In the genomic region with DNA sequence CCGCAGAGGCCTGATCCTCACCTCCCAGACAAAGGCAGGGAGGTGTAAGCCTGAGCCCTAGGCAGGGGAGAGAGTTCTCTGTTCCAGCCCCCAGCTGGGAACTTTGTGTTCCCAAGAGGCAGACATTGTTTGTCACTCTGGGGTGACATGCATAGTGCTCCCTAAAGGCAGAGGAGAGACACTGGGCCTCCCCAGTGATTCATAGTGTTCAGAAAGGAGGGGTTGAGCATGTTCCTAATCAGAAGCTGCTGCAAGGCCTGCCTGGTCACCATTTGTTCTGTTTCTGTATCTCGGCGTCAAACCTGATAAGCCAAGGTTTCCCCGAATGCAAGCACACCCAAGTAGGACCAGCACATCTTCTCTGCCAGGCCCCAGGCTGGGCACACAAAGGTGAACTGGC, we compare ENCODE assay signal across 17 cellular contexts. TPM values are rescaled to one million over a fixed set of nuclear protein-coding genes. Genes with fewer than 3 reads are reported as not detected.
A peak's percentile ranks its signal among the peaks of the same experiment; 100 is the strongest.
DNase-seq lines count a peak whose midpoint lies in the region; ATAC-seq, FAIRE-seq and TF ChIP-seq lines count a peak whose summit lies in the region.
"Had no signal": no experiment of that assay in that cellular context is flagged by ENCODE, and none has a peak within 500 bp of the region (broad histone marks: within the 10 kb centered on the region; RNA-seq: fewer than 3 reads in every experiment).

No MANE protein-coding gene starts in this region.

- no TSS peak for BruUV-seq in GM12878 (replicated peaks; lab: Mats Ljungman, UMichigan)

- no peak overlapping the region for H3K4me2 ChIP-seq in GM12878 (ENCODE audit: control insufficient read depth, insufficient read depth)
- no peak overlapping the region for H3K4me2 ChIP-seq in osteoblast (ENCODE audit: insufficient read depth, low read length)

- DNase-seq in activated CD4-positive, alpha-beta T cell treated with anti-CD3 and anti-CD28 coated beads for 36 hours: no peak
- no peak for DNase-seq in activated CD4-positive, alpha-beta T cell treated with anti-CD3 and anti-CD28 coated beads for 48 hours
- DNase-seq in HL-60 (ENCODE audit: low read depth in 1 of 2, low spot score in 1 of 2) (no peak), GM12878 (ENCODE audit: low read depth, low spot score) (no peak), osteoblast (ENCODE audit: insufficient read length, low spot score, missing footprints) (peak; percentile 85), iPS-NIHi7 (ENCODE audit: extremely low spot score) (no peak), tibial artery (no peak), NCI-H446 (lab: John Stamatoyannopoulos, UW) (no peak)
- DNase-seq: mammary epithelial cell, NCI-H2081, NCI-H69, SW 1271, testis, WERI-Rb-1 had no signal

- peaks cover 17% of the 10 kb centered on the region for H3K4me1 Mint-ChIP-seq in activated CD4-positive, alpha-beta T cell treated with anti-CD3 and anti-CD28 coated beads for 36 hours

- TF ChIP-seq RAD21 in GM12878 (IDR thresholded peaks at IDR 0.05; ENCODE audit: insufficient read depth, low read depth, low read length): no peak

- intact Hi-C loops in activated CD4-positive, alpha-beta T cell treated with anti-CD3 and anti-CD28 coated beads for 36 hours (cut with DNase I, micrococcal nuclease): no loop called here
- intact Hi-C loops in GM12878 (cut with micrococcal nuclease; ENCODE audit: unreplicated experiment): no loop called here
- intact Hi-C loops in tibial artery (cut with DNase I; ENCODE audit: low total_unique reads): no loop called here

- H2AFZ ChIP-seq in GM12878 (ENCODE audit: control insufficient read depth, low read depth, low read length) (no peak overlapping the region), osteoblast (ENCODE audit: low read length) (no peak overlapping the region)

- H3K9ac ChIP-seq in GM12878 (ENCODE audit: control insufficient read depth, insufficient read depth, low read length): no peak overlapping the region

- POLR2A ChIA-PET in activated CD4-positive, alpha-beta T cell treated with anti-CD3 and anti-CD28 coated beads for 36 hours (lab: Charles Lee): no interaction called here
- POLR2A ChIA-PET in GM12878 (lab: Charles Lee): interaction anchor here (1.1 kb wide), 1 partner anchor 9 kb away, joined by 4 read pairs; no protein-coding TSS in a partner anchor

- TF ChIP-seq CTCF in HL-60 (IDR thresholded peaks at IDR 0.05; ENCODE audit: insufficient read depth, low read length) (no peak), GM12878 (IDR thresholded peaks at IDR 0.05 in 2 of 3, conservative IDR thresholded peaks at IDR 0.05 in 1 of 3; ENCODE audit: control insufficient read depth in 2 of 3, extremely low read depth in 1 of 3, insufficient read depth in 1 of 3, low read depth in 3 of 3, low read length in 3 of 3) (no peak), osteoblast (IDR thresholded peaks at IDR 0.05; ENCODE audit: extremely low read depth, low read depth, low read length) (no peak), tibial artery (IDR thresholded peaks at IDR 0.05) (no peak)

- CTCF ChIA-PET in activated CD4-positive, alpha-beta T cell treated with anti-CD3 and anti-CD28 coated beads for 36 hours (lab: Charles Lee): interaction anchor here (0.6 to 1.1 kb wide), 2 partner anchors 90 to 1157 kb away, joined by 3 to 5 read pairs; no protein-coding TSS in a partner anchor
- CTCF ChIA-PET in GM12878 (lab: Yijun Ruan, JAX): interaction anchor here (0.7 to 1.4 kb wide), 3 partner anchors 23 to 131 kb away, joined by 3 to 5 read pairs (median 3); no protein-coding TSS in a partner anchor

- H3K27me3 ChIP-seq in HL-60 (ENCODE audit: insufficient read depth, poor library complexity, severe bottlenecking) (no peaks in the 10 kb centered on the region), GM12878 (replicated peaks in 1 of 2; ENCODE audit: control insufficient read depth in 2 of 2, insufficient read depth in 2 of 2, low read length in 1 of 2) (no peaks in the 10 kb centered on the region; a peak in 2 of 4 replicates), osteoblast (ENCODE audit: insufficient read depth, low read length) (no peaks in the 10 kb centered on the region), tibial artery (no peaks in the 10 kb centered on the region)
- H3K27me3 ChIP-seq: testis had no signal

- RAD21 ChIA-PET in GM12878 (lab: Charles Lee; ENCODE audit: unreplicated experiment): interaction anchor here (0.6 kb wide), 1 partner anchor 25 kb away, joined by 3 read pairs; no protein-coding TSS in a partner anchor

- no peak for FAIRE-seq in GM12878 (lab: Jason Lieb, UNC)
- FAIRE-seq: frontal cortex had no signal

- in situ Hi-C loops in GM12878 (cut with MboI): no loop called here

- H3K27me3 Mint-ChIP-seq in activated CD4-positive, alpha-beta T cell treated with anti-CD3 and anti-CD28 coated beads for 36 hours: no peaks in the 10 kb centered on the region
- H3K27me3 Mint-ChIP-seq: CD4-positive, CD25-positive, alpha-beta regulatory T cell had no signal

- no peaks in the 10 kb centered on the region for H3K36me3 Mint-ChIP-seq in activated CD4-positive, alpha-beta T cell treated with anti-CD3 and anti-CD28 coated beads for 36 hours (ENCODE audit: low read depth)
- H3K36me3 Mint-ChIP-seq: CD4-positive, CD25-positive, alpha-beta regulatory T cell had no signal

- H3K4me1 ChIP-seq in GM12878 (ENCODE audit: control insufficient read depth, insufficient read depth, low read length) (peaks cover 6% of the 10 kb centered on the region), osteoblast (ENCODE audit: insufficient read depth, low read length) (no peaks in the 10 kb centered on the region), tibial artery (peaks cover 0 to 19% (median 17%) of the 10 kb centered on the region in 4 donors)

- SMC1A ChIA-PET in GM12878 (lab: Charles Lee; ENCODE audit: uncharacterized antibody, unreplicated experiment): interaction anchor here (1.4 to 1.5 kb wide), 2 partner anchors 53 to 82 kb away, joined by 3 read pairs; no protein-coding TSS in a partner anchor

- H3K4me3 ChIP-seq in HL-60 (replicated peaks; ENCODE audit: insufficient read depth, low read length) (no peak overlapping the region), GM12878 (no peak overlapping the region), osteoblast (ENCODE audit: insufficient read depth, low read length) (no peak overlapping the region), tibial artery (no peak overlapping the region)
- H3K4me3 ChIP-seq: testis had no signal

- H4K20me1 ChIP-seq in GM12878 (ENCODE audit: control insufficient read depth, insufficient read depth) (no peaks in the 10 kb centered on the region), osteoblast (ENCODE audit: insufficient read depth, low read length) (no peaks in the 10 kb centered on the region)

- no peak for TF ChIP-seq EP300 in GM12878 (IDR thresholded peaks at IDR 0.05; ENCODE audit: borderline replicate concordance in 1 of 2, control insufficient read depth in 1 of 2, low read depth in 2 of 2, low read length in 2 of 2)

- H3K9me3 ChIP-seq in GM12878 (replicated peaks; ENCODE audit: control insufficient read depth, insufficient read depth, low read length) (no peaks in the 10 kb centered on the region), osteoblast (ENCODE audit: low read depth, low read length) (no peaks in the 10 kb centered on the region), tibial artery (no peaks in the 10 kb centered on the region)
- H3K9me3 ChIP-seq: testis had no signal

- ATAC-seq in activated CD4-positive, alpha-beta T cell treated with anti-CD3 and anti-CD28 coated beads for 36 hours: peak; percentile 38
- peak; percentile 17 for ATAC-seq in GM12878

- H3K36me3 ChIP-seq in GM12878 (ENCODE audit: control insufficient read depth in 2 of 2, insufficient read depth in 2 of 2, low read length in 1 of 2) (no peaks in the 10 kb centered on the region), osteoblast (ENCODE audit: insufficient read depth, low read length) (no peaks in the 10 kb centered on the region), tibial artery (no peaks in the 10 kb centered on the region)
- H3K36me3 ChIP-seq: WERI-Rb-1 had no signal

- no peaks in the 10 kb centered on the region for H3K9me3 Mint-ChIP-seq in activated CD4-positive, alpha-beta T cell treated with anti-CD3 and anti-CD28 coated beads for 36 hours (ENCODE audit: low read depth)
- H3K9me3 Mint-ChIP-seq: CD4-positive, CD25-positive, alpha-beta regulatory T cell; nephron had no signal

- no peak overlapping the region for H3K27ac Mint-ChIP-seq in activated CD4-positive, alpha-beta T cell treated with anti-CD3 and anti-CD28 coated beads for 36 hours
- H3K27ac Mint-ChIP-seq: nephron had no signal

- no peak for TF ChIP-seq POLR2A in GM12878 (IDR thresholded peaks at IDR 0.05; ENCODE audit: low read depth, low read length)

- WGBS in GM12878 (ENCODE audit: insufficient coverage, insufficient replicate concordance, low lambda C conversion rate, missing lambda C conversion rate): 63% methylated on average over 4 of the region's 4 CpGs

- peak overlapping the region; percentile 65 for H3K27ac ChIP-seq in HL-60 (replicated peaks)
- no peak overlapping the region for H3K27ac ChIP-seq in GM12878 (ENCODE audit: control insufficient read depth, insufficient read depth)
- H3K27ac ChIP-seq in osteoblast (ENCODE audit: low read depth, low read length): no peak overlapping the region
- H3K27ac ChIP-seq in tibial artery: no peak overlapping the region
- H3K27ac ChIP-seq: testis, WERI-Rb-1 had no signal

- H3K79me2 ChIP-seq in GM12878 (ENCODE audit: control insufficient read depth, insufficient read depth, low read length) (no peaks in the 10 kb centered on the region), osteoblast (ENCODE audit: insufficient read depth, low read length) (no peaks in the 10 kb centered on the region)

- H3K4me3 Mint-ChIP-seq in activated CD4-positive, alpha-beta T cell treated with anti-CD3 and anti-CD28 coated beads for 36 hours: no peak overlapping the region
- H3K4me3 Mint-ChIP-seq: CD4-positive, CD25-positive, alpha-beta regulatory T cell; nephron had no signal

RNA-seq across cellular contexts. Expression of gene SLC6A6, which starts 24.0 kb away (rescaled TPM):
- total RNA-seq in activated CD4-positive, alpha-beta T cell treated with anti-CD3 and anti-CD28 coated beads for 36 hours: 10 to 100 TPM; 51.7 to 54.2 TPM
- 112 and 120 TPM in 2 replicates for total RNA-seq in GM12878 (2013; cell fraction: nucleolus; rRNA removed)
- 28.2 and 28.3 TPM in 2 replicates for total RNA-seq in GM12878 (2014; rRNA removed)
- 18.6 and 19.7 TPM in 2 replicates for total RNA-seq in GM12878 (2014; rRNA removed; fragmentation: Illumina TruSeq; extraction: Trizol)
- total RNA-seq in GM12878 (2021): 44.5 and 47.0 TPM in 2 replicates
- 7.1 TPM for polyA plus RNA-seq in GM12878 (2011; ENCODE audit: low read depth)
- 14.1 and 21.8 TPM in 2 replicates for polyA plus RNA-seq in GM12878 (2011; rRNA removed)
- polyA plus RNA-seq in GM12878 (2011; cell fraction: cytosol; rRNA removed): 22.1 and 22.3 TPM in 2 replicates
- 59.7 and 73.3 TPM in 2 replicates for polyA plus RNA-seq in GM12878 (2011; cell fraction: nucleus; rRNA removed)
- 11.9 and 15.5 TPM in 2 replicates for polyA plus RNA-seq in GM12878 (2012)
- polyA plus RNA-seq in GM12878 (2014; fragmentation: Illumina TruSeq; extraction: Trizol): 25.7 and 28.5 TPM in 2 replicates
- polyA plus RNA-seq in GM12878 (2014; fragmentation: Nextera tagmentation; extraction: Ambion mirVana): 1 to 10 TPM; 5.6 to 6.2 TPM
- 26.4 and 26.5 TPM in 2 replicates for polyA plus RNA-seq in GM12878 (2014; rRNA removed)
- polyA plus RNA-seq in GM12878 (2016; fragmentation: Nextera tagmentation; extraction: Ambion mirVana): 10 to 100 TPM; 10.0 to 13.4 TPM
- 31.8 and 45.9 TPM in 2 replicates for polyA minus RNA-seq in GM12878 (2011; rRNA and poly(A)+ RNA removed)
- polyA minus RNA-seq in GM12878 (2011; cell fraction: cytosol; rRNA and poly(A)+ RNA removed): 9.0 and 9.6 TPM in 2 replicates
- polyA minus RNA-seq in GM12878 (2011; cell fraction: nucleus; rRNA and poly(A)+ RNA removed): 31.2 and 54.5 TPM in 2 replicates
- total RNA-seq in osteoblast: 76.6 and 86.5 TPM in 2 replicates
